ENCODE assay signal across 16 cellular contexts in genomic region chr16:64455275-64455674, GRCh38.
DNase-seq lines count a peak whose midpoint lies in the region; ATAC-seq, FAIRE-seq and TF ChIP-seq lines count a peak whose summit lies in the region.
"Had no signal": no experiment of that assay in that cellular context is flagged by ENCODE, and none has a peak within 500 bp of the region (broad histone marks: within the 10 kb centered on the region; RNA-seq: fewer than 3 reads in every experiment).

No MANE protein-coding gene starts in this region.

- POLR2A ChIA-PET in AG04450 (lab: Yijun Ruan, JAX), result no interaction called here

- FAIRE-seq in astrocyte (lab: Jason Lieb, UNC), result no peak

- H4K20me1 ChIP-seq in H9 (ENCODE audit: control insufficient read depth, insufficient read depth, insufficient read length), result no peaks in the 10 kb centered on the region
- H4K20me1 ChIP-seq in astrocyte (ENCODE audit: insufficient read depth, low read length), result no peaks in the 10 kb centered on the region

- no peak overlapping the region for H2BK15ac ChIP-seq in H9 (ENCODE audit: low read depth, low read length)

- H3K36me3 ChIP-seq in astrocyte (ENCODE audit: insufficient read depth, low read length), result no peaks in the 10 kb centered on the region
- no peaks in the 10 kb centered on the region for H3K36me3 ChIP-seq in iPS-20b (ENCODE audit: insufficient read depth, low read depth, low read length)

- H3K36me3 Mint-ChIP-seq in H9 (ENCODE audit: insufficient read depth in 1 of 3, low read depth in 3 of 3) (no peaks in the 10 kb centered on the region; a peak in 1 of 7 replicates), astrocyte (ENCODE audit: low read depth, unreplicated experiment) (no peaks in the 10 kb centered on the region)
- H3K36me3 Mint-ChIP-seq: activated naive CD4-positive, alpha-beta T cell treated with anti-CD3 and anti-CD28 coated beads, Interleukin-2, amount 10 ng/mL, durations not matched to agents 7 days and 5 days had no signal

- no peaks in the 10 kb centered on the region for H3K9me3 ChIP-seq in AG04450 (ENCODE audit: control insufficient read depth, insufficient read depth, low read length)
- no peaks in the 10 kb centered on the region for H3K9me3 ChIP-seq in H9 (ENCODE audit: control insufficient read depth, low read depth, low read length)
- no peaks in the 10 kb centered on the region for H3K9me3 ChIP-seq in astrocyte (ENCODE audit: insufficient read depth, low read depth, low read length)
- H3K9me3 ChIP-seq in iPS-20b (ENCODE audit: insufficient read depth, low read depth, low read length), result no peaks in the 10 kb centered on the region
- H3K9me3 ChIP-seq: Caco-2 had no signal

- H3K79me2 ChIP-seq in H9 (ENCODE audit: insufficient read depth, low read length) (no peaks in the 10 kb centered on the region), astrocyte (ENCODE audit: insufficient read depth, low read length) (no peaks in the 10 kb centered on the region)

- no peak overlapping the region for H3K4me3 Mint-ChIP-seq in H9
- H3K4me3 Mint-ChIP-seq in astrocyte (ENCODE audit: unreplicated experiment), result no peak overlapping the region
- H3K4me3 Mint-ChIP-seq: activated CD8-positive, alpha-beta T cell treated with anti-CD3 and anti-CD28 coated beads for 36 hours; activated naive CD4-positive, alpha-beta T cell treated with anti-CD3 and anti-CD28 coated beads, Interleukin-2, amount 10 ng/mL, durations not matched to agents 7 days and 5 days; naive thymus-derived CD8-positive, alpha-beta T cell; T-helper 1 cell treated with Interleukin-12 subunit alpha and Interleukin-12 subunit beta and Interleukin-4 antibody, amounts not matched to agents 30 μg/mL and 1 μg/mL, for 36 hours had no signal

- peak; percentile 48 for TF ChIP-seq CTCF in AG04450 (IDR thresholded peaks at IDR 0.05; ENCODE audit: low read depth, low read length)
- TF ChIP-seq CTCF in H9 (conservative IDR thresholded peaks at IDR 0.05), result 0 out of 3 replicates have a peak, but pooled peaks have one; percentile 15
- peak; percentile 11 for TF ChIP-seq CTCF in astrocyte (IDR thresholded peaks at IDR 0.05; ENCODE audit: insufficient read depth, low read depth, low read length)

- no peak overlapping the region for H2BK20ac ChIP-seq in H9 (ENCODE audit: low read depth, low read length, poor library complexity, severe bottlenecking)

- H3K9ac ChIP-seq in H9 (ENCODE audit: extremely low read depth, insufficient read length, low read length) (no peak overlapping the region), astrocyte (ENCODE audit: low read length) (no peak overlapping the region), iPS-20b (ENCODE audit: low read depth, low read length) (no peak overlapping the region)

- H3K23me2 ChIP-seq in H9 (ENCODE audit: insufficient read length, low read depth, low read length, poor library complexity, severe bottlenecking), result no peaks in the 10 kb centered on the region

- H3K27ac Mint-ChIP-seq in H9, result no peak overlapping the region
- no peak overlapping the region for H3K27ac Mint-ChIP-seq in astrocyte (ENCODE audit: unreplicated experiment)
- H3K27ac Mint-ChIP-seq: activated CD8-positive, alpha-beta T cell treated with anti-CD3 and anti-CD28 coated beads for 36 hours; activated naive CD4-positive, alpha-beta T cell treated with anti-CD3 and anti-CD28 coated beads, Interleukin-2, amount 10 ng/mL, durations not matched to agents 7 days and 5 days; naive thymus-derived CD8-positive, alpha-beta T cell; T-helper 1 cell treated with Interleukin-12 subunit alpha and Interleukin-12 subunit beta and Interleukin-4 antibody, amounts not matched to agents 30 μg/mL and 1 μg/mL, for 36 hours had no signal

- H3K4me3 ChIP-seq in AG04450 (ENCODE audit: low read depth, low read length) (no peak overlapping the region), astrocyte (ENCODE audit: insufficient read depth, low read depth, low read length) (no peak overlapping the region), iPS-20b (ENCODE audit: low read length) (0 out of 2 replicates have a peak overlapping the region, but pooled peaks have one; percentile 4)

- 0 out of 2 replicates have a peak, but pooled peaks cover 4% of the 10 kb centered on the region for H3K4me1 ChIP-seq in H9 (ENCODE audit: insufficient read depth, low read length)
- peaks cover 3% of the 10 kb centered on the region for H3K4me1 ChIP-seq in astrocyte (ENCODE audit: insufficient read depth, low read length)
- H3K4me1 ChIP-seq in iPS-20b (ENCODE audit: insufficient read depth, low read length), result no peaks in the 10 kb centered on the region

- H3K14ac ChIP-seq in H9 (ENCODE audit: insufficient read depth, low read length), result no peak overlapping the region

- H2BK120ac ChIP-seq in H9 (ENCODE audit: low read depth, low read length, poor library complexity, severe bottlenecking), result no peak overlapping the region

- no peak overlapping the region for H3K23ac ChIP-seq in H9 (ENCODE audit: insufficient read length, low read depth, low read length)

- H3K4me2 ChIP-seq in H9 (ENCODE audit: insufficient read depth, insufficient read length, low read length) (peak overlapping the region; percentile 13), astrocyte (ENCODE audit: low read length) (no peak overlapping the region)

- no peak overlapping the region for H3T11ph ChIP-seq in H9 (ENCODE audit: low read length)

- no peaks in the 10 kb centered on the region for H3K79me1 ChIP-seq in H9 (ENCODE audit: insufficient read depth, low read depth, low read length, poor library complexity, severe bottlenecking)

- H2AK5ac ChIP-seq in H9 (ENCODE audit: insufficient read length, low read length), result no peak overlapping the region

- no peak overlapping the region for H3K4ac ChIP-seq in H9 (ENCODE audit: low read depth, low read length)

- H3K9me3 Mint-ChIP-seq in H9 (no peaks in the 10 kb centered on the region), astrocyte (ENCODE audit: unreplicated experiment) (peaks cover 2% of the 10 kb centered on the region)

- ATAC-seq in HG03175 (IDR thresholded peaks at IDR 0.05; ENCODE audit: unreplicated experiment) (no peak), HG03565 (IDR thresholded peaks at IDR 0.05; ENCODE audit: unreplicated experiment) (no peak)
- ATAC-seq: activated CD8-positive, alpha-beta T cell treated with anti-CD3 and anti-CD28 coated beads for 36 hours; naive thymus-derived CD8-positive, alpha-beta T cell had no signal

- no peak overlapping the region for H3K56ac ChIP-seq in H9 (ENCODE audit: insufficient read length, low read depth, low read length)

- no peak overlapping the region for H2BK12ac ChIP-seq in H9 (ENCODE audit: insufficient read length, low read depth, low read length)

- no peak overlapping the region for H2BK5ac ChIP-seq in H9 (ENCODE audit: insufficient read length, low read length)

- H4K8ac ChIP-seq in H9 (replicated peaks; ENCODE audit: insufficient read length, low read depth, low read length), result no peak overlapping the region

- H3K27me3 ChIP-seq in AG04450 (ENCODE audit: control insufficient read depth, insufficient read depth, low read length), result no peaks in the 10 kb centered on the region
- H3K27me3 ChIP-seq in H9 (ENCODE audit: insufficient read depth, low read length), result no peaks in the 10 kb centered on the region
- no peaks in the 10 kb centered on the region for H3K27me3 ChIP-seq in astrocyte (ENCODE audit: insufficient read depth, low read length)
- no peaks in the 10 kb centered on the region for H3K27me3 ChIP-seq in iPS-20b (ENCODE audit: insufficient read depth, low read length)

- H4K5ac ChIP-seq in H9 (ENCODE audit: insufficient read length, low read depth, low read length), result no peak overlapping the region

- no peak overlapping the region for H3K18ac ChIP-seq in H9 (ENCODE audit: insufficient read length, low read depth, low read length)

- H3K27ac ChIP-seq in AG04450 (ENCODE audit: low read depth, low read length), result no peak overlapping the region
- H3K27ac ChIP-seq in H9 (ENCODE audit: insufficient read length, low read depth, low read length), result no peak overlapping the region
- H3K27ac ChIP-seq in astrocyte (ENCODE audit: low read depth, low read length), result no peak overlapping the region
- no peak overlapping the region for H3K27ac ChIP-seq in iPS-20b (ENCODE audit: low read length)

- CTCF ChIA-PET in AG04450 (lab: Charles Lee), result interaction anchor here (0.9 to 1.2 kb wide), 4 partner anchors 13 to 455 kb away, joined by 3 to 5 read pairs (median 3); no protein-coding TSS in a partner anchor

- no peak for DNase-seq in AG04450 (ENCODE audit: low read depth, low spot score)
- DNase-seq in H9, result no peak
- peak; percentile 29 for DNase-seq in astrocyte (ENCODE audit: low read depth)
- DNase-seq in putamen (ENCODE audit: low spot score), result no peak
- DNase-seq in NCI-H1436 treated with DMSO at 0.1 percent for 48 hours (lab: John Stamatoyannopoulos, UW), result no peak
- DNase-seq: activated CD8-positive, alpha-beta T cell treated with anti-CD3 and anti-CD28 coated beads for 36 hours; activated naive CD4-positive, alpha-beta T cell treated with anti-CD3 and anti-CD28 coated beads, Interleukin-2, amount 10 ng/mL, durations not matched to agents 7 days and 5 days; Caco-2; MV-4-11; naive thymus-derived CD8-positive, alpha-beta T cell; NCI-H774; stimulated activated CD4-positive, alpha-beta T cell treated with anti-CD3 and anti-CD28 coated beads, Interleukin-15, amount 100 ng/mL, for 24 hours had no signal

- H3K27me3 Mint-ChIP-seq in H9 (ENCODE audit: low read depth) (no peaks in the 10 kb centered on the region), astrocyte (ENCODE audit: low read depth, unreplicated experiment) (no peaks in the 10 kb centered on the region)
- H3K27me3 Mint-ChIP-seq: activated CD8-positive, alpha-beta T cell treated with anti-CD3 and anti-CD28 coated beads for 36 hours; activated naive CD4-positive, alpha-beta T cell treated with anti-CD3 and anti-CD28 coated beads, Interleukin-2, amount 10 ng/mL, durations not matched to agents 7 days and 5 days; naive thymus-derived CD8-positive, alpha-beta T cell had no signal

- peaks cover 9 to 13% of the 10 kb centered on the region in 2 experiments for H3K4me1 Mint-ChIP-seq in H9
- peaks cover 12% of the 10 kb centered on the region for H3K4me1 Mint-ChIP-seq in astrocyte (ENCODE audit: low read depth, unreplicated experiment)
- H3K4me1 Mint-ChIP-seq: activated naive CD4-positive, alpha-beta T cell treated with anti-CD3 and anti-CD28 coated beads, Interleukin-2, amount 10 ng/mL, durations not matched to agents 7 days and 5 days; naive thymus-derived CD8-positive, alpha-beta T cell had no signal

- H4K91ac ChIP-seq in H9 (ENCODE audit: insufficient read length, low read depth, low read length), result no peak overlapping the region

- H2AFZ ChIP-seq in H9 (ENCODE audit: low read length) (no peak overlapping the region), astrocyte (ENCODE audit: low read depth, low read length) (no peak overlapping the region)

- WGBS in H9 (ENCODE audit: extremely low coverage, insufficient read length, low lambda C conversion rate), result no CpG with 5 or more reads among the region's 1 CpG
